ENCODE assay signal across 2 cellular contexts in genomic region chr20:1921985-1922384, GRCh38.
TF ChIP-seq lines count a peak whose summit lies in the region.

No MANE protein-coding gene starts in this region.

TF ChIP-seq in H1, 55 proteins besides CTCF, POLR2A, EP300 and RAD21:
- peak; percentile 26; the same call in 1 of the 2 replicates for TF ChIP-seq TEAD4 (IDR thresholded peaks at IDR 0.05; ENCODE audit: low read depth, low read length)
TF ChIP-seq in H1: peak in this region for 1; not testable (repeated sequence) for 54.

TF ChIP-seq in HepG2, 621 proteins besides CTCF, POLR2A, EP300 and RAD21:
- 0 out of 2 replicates have a peak, but pooled peaks have one; percentile 27 for TF ChIP-seq ZKSCAN1 (IDR thresholded peaks at IDR 0.05; ENCODE audit: low read length)
